In genomic region chr7:111265394-111265793, GRCh38 we compare ENCODE assay signal across 29 cellular contexts.
"Had no signal": no experiment of that assay in that cellular context is flagged by ENCODE, and none has a peak within 500 bp of the region (broad histone marks: within the 10 kb centered on the region; RNA-seq: fewer than 3 reads in every experiment).

No MANE protein-coding gene starts in this region.

- H3K27me3 Mint-ChIP-seq: activated CD4-positive, alpha-beta T cell treated with anti-CD3 and anti-CD28 coated beads, Interleukin-2, amount 10 ng/mL, durations not matched to agents 7 days and 5 days; activated CD8-positive, alpha-beta memory T cell treated with anti-CD3 and anti-CD28 coated beads, Interleukin-2, amount 10 ng/mL, durations not matched to agents 7 days and 5 days; activated CD8-positive, alpha-beta T cell treated with anti-CD3 and anti-CD28 coated beads for 36 hours; activated naive CD8-positive, alpha-beta T cell; dendritic cell treated with granulocyte-macrophage colony-stimulating factor and Interleukin-4, amounts not matched to agents 40 ng/mL and 50 ng/mL, for 4 days; naive thymus-derived CD8-positive, alpha-beta T cell had no signal

- H3K4me3 ChIP-seq: cardiac muscle cell, heart right ventricle, lower lobe of right lung, pancreas, psoas muscle, skin epidermis, stomach, testis, upper lobe of left lung had no signal

- FAIRE-seq: kidney, pancreas had no signal

- H3K36me3 Mint-ChIP-seq: activated CD8-positive, alpha-beta memory T cell treated with anti-CD3 and anti-CD28 coated beads, Interleukin-2, amount 10 ng/mL, durations not matched to agents 7 days and 5 days; stimulated activated effector memory CD8-positive, alpha-beta T cell treated with anti-CD3 and anti-CD28 coated beads, Interleukin-12 subunit alpha, Interleukin-12 subunit beta, amount 100 ng/mL, for 72 hours had no signal

- H3K27me3 ChIP-seq: cardiac muscle cell, heart right ventricle, neutrophil, pancreas, stomach, testis, upper lobe of left lung had no signal

- H3K27ac Mint-ChIP-seq: activated CD4-positive, alpha-beta T cell treated with anti-CD3 and anti-CD28 coated beads, Interleukin-2, amount 10 ng/mL, durations not matched to agents 7 days and 5 days; activated CD8-positive, alpha-beta memory T cell treated with anti-CD3 and anti-CD28 coated beads, Interleukin-2, amount 10 ng/mL, durations not matched to agents 7 days and 5 days; activated CD8-positive, alpha-beta T cell treated with anti-CD3 and anti-CD28 coated beads for 36 hours; activated naive CD8-positive, alpha-beta T cell; activated T-helper 2 cell treated with anti-CD3 and anti-CD28 coated beads, Interferon-gamma antibody, Interleukin-2, Interleukin-4, amounts not matched to agents 10 μg/mL and 5 μg/mL and 100 μg/mL, durations not matched to agents 14 hours and 24 hours and 36 hours; dendritic cell treated with granulocyte-macrophage colony-stimulating factor and Interleukin-4, amounts not matched to agents 40 ng/mL and 50 ng/mL, for 4 days; naive thymus-derived CD8-positive, alpha-beta T cell; stimulated activated effector memory CD8-positive, alpha-beta T cell treated with anti-CD3 and anti-CD28 coated beads, Interleukin-12 subunit alpha, Interleukin-12 subunit beta, amount 100 ng/mL, for 72 hours; T-helper 1 cell treated with Interleukin-12 subunit alpha and Interleukin-12 subunit beta and Interleukin-4 antibody, amounts not matched to agents 30 μg/mL and 1 μg/mL, for 36 hours had no signal

- H3K4me3 Mint-ChIP-seq: activated CD4-positive, alpha-beta T cell treated with anti-CD3 and anti-CD28 coated beads, Interleukin-2, amount 10 ng/mL, durations not matched to agents 7 days and 5 days; activated CD8-positive, alpha-beta memory T cell treated with anti-CD3 and anti-CD28 coated beads, Interleukin-2, amount 10 ng/mL, durations not matched to agents 7 days and 5 days; activated CD8-positive, alpha-beta T cell treated with anti-CD3 and anti-CD28 coated beads for 36 hours; activated naive CD8-positive, alpha-beta T cell; dendritic cell treated with granulocyte-macrophage colony-stimulating factor and Interleukin-4, amounts not matched to agents 40 ng/mL and 50 ng/mL, for 4 days; naive thymus-derived CD8-positive, alpha-beta T cell; stimulated activated effector memory CD8-positive, alpha-beta T cell treated with anti-CD3 and anti-CD28 coated beads, Interleukin-12 subunit alpha, Interleukin-12 subunit beta, amount 100 ng/mL, for 72 hours; T-helper 1 cell treated with Interleukin-12 subunit alpha and Interleukin-12 subunit beta and Interleukin-4 antibody, amounts not matched to agents 30 μg/mL and 1 μg/mL, for 36 hours had no signal

- H3K27ac ChIP-seq: cardiac muscle cell, heart right ventricle, neutrophil, pancreas, psoas muscle, skin epidermis, stomach had no signal

- H3K4me1 Mint-ChIP-seq: activated CD8-positive, alpha-beta memory T cell treated with anti-CD3 and anti-CD28 coated beads, Interleukin-2, amount 10 ng/mL, durations not matched to agents 7 days and 5 days; naive thymus-derived CD8-positive, alpha-beta T cell; stimulated activated effector memory CD8-positive, alpha-beta T cell treated with anti-CD3 and anti-CD28 coated beads, Interleukin-12 subunit alpha, Interleukin-12 subunit beta, amount 100 ng/mL, for 72 hours had no signal

- ATAC-seq: activated CD8-positive, alpha-beta memory T cell treated with anti-CD3 and anti-CD28 coated beads, Interleukin-2, amount 10 ng/mL, durations not matched to agents 7 days and 5 days; activated CD8-positive, alpha-beta T cell treated with anti-CD3 and anti-CD28 coated beads for 36 hours; heart right ventricle; naive thymus-derived CD8-positive, alpha-beta T cell; pancreas; right cardiac atrium; stimulated activated effector memory CD8-positive, alpha-beta T cell treated with anti-CD3 and anti-CD28 coated beads, Interleukin-12 subunit alpha, Interleukin-12 subunit beta, amount 100 ng/mL, for 72 hours had no signal

- H3K36me3 ChIP-seq: cardiac muscle cell, heart right ventricle, lower lobe of right lung, neutrophil, pancreas, stomach, upper lobe of left lung had no signal

- H3K9me3 ChIP-seq: heart right ventricle, lower lobe of right lung, neutrophil, pancreas, psoas muscle, stomach, testis, upper lobe of left lung had no signal

- DNase-seq: activated CD4-positive, alpha-beta T cell treated with anti-CD3 and anti-CD28 coated beads, Interleukin-2, amount 10 ng/mL, durations not matched to agents 7 days and 5 days; activated CD8-positive, alpha-beta memory T cell treated with anti-CD3 and anti-CD28 coated beads, Interleukin-2, amount 10 ng/mL, durations not matched to agents 7 days and 5 days; activated CD8-positive, alpha-beta T cell treated with anti-CD3 and anti-CD28 coated beads for 36 hours; activated naive CD4-positive, alpha-beta T cell; activated T-cell treated with anti-CD3 and anti-CD28 coated beads for 4 hours; amniotic stem cell; effector CD8-positive, alpha-beta T cell; erythroblast; heart right ventricle; kidney; lower lobe of right lung; mesendoderm; naive thymus-derived CD8-positive, alpha-beta T cell; pancreas; psoas muscle; right cardiac atrium; stimulated activated CD4-positive, alpha-beta T cell treated with anti-CD3 and anti-CD28 coated beads, Interleukin-2, amount 100 ng/mL, for 24 hours; stomach; T1000; testis; upper lobe of left lung had no signal

- H3K9me3 Mint-ChIP-seq: activated CD4-positive, alpha-beta T cell treated with anti-CD3 and anti-CD28 coated beads, Interleukin-2, amount 10 ng/mL, durations not matched to agents 7 days and 5 days; activated CD8-positive, alpha-beta T cell treated with anti-CD3 and anti-CD28 coated beads for 36 hours; activated T-helper 2 cell treated with anti-CD3 and anti-CD28 coated beads, Interferon-gamma antibody, Interleukin-2, Interleukin-4, amounts not matched to agents 10 μg/mL and 5 μg/mL and 100 μg/mL, durations not matched to agents 14 hours and 24 hours and 36 hours; dendritic cell treated with granulocyte-macrophage colony-stimulating factor and Interleukin-4, amounts not matched to agents 40 ng/mL and 50 ng/mL, for 4 days; naive thymus-derived CD8-positive, alpha-beta T cell; stimulated activated effector memory CD8-positive, alpha-beta T cell treated with anti-CD3 and anti-CD28 coated beads, Interleukin-12 subunit alpha, Interleukin-12 subunit beta, amount 100 ng/mL, for 72 hours; T-helper 1 cell treated with Interleukin-12 subunit alpha and Interleukin-12 subunit beta and Interleukin-4 antibody, amounts not matched to agents 30 μg/mL and 1 μg/mL, for 36 hours had no signal

- H3K4me1 ChIP-seq: pancreas had no signal
